Comparison of ENCODE assay signal across 19 cellular contexts in the genomic region with DNA sequence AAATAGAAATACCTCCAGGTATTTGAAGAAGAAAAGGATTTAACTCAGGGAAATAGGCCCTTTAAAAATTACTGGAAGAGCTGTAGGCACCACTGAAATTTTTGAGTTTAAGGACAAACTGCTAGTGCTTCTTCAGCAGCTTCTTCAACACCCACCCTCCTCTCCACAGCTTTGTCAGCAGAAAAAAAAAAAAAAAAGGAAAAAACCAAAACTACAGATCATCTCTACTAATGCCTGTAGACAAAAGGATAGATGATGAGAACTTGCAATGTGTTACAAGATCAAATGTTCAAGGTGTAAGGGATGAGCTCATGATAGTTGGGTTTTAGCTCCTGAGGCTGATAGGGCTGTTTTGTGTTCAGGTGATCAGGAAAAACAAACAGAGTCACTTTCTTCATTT. TPM values are rescaled to one million over a fixed set of nuclear protein-coding genes. Genes with fewer than 3 reads are reported as not detected.
DNase-seq lines count a peak whose midpoint lies in the region; ATAC-seq and TF ChIP-seq lines count a peak whose summit lies in the region.
"Had no signal": no experiment of that assay in that cellular context is flagged by ENCODE, and none has a peak within 500 bp of the region (broad histone marks: within the 10 kb centered on the region; RNA-seq: fewer than 3 reads in every experiment).

No MANE protein-coding gene starts in this region.

- TF ChIP-seq CTCF in WTC11 (IDR thresholded peaks at IDR 0.05), result no peak

- H3K36me3 ChIP-seq in CD4-positive, alpha-beta memory T cell (ENCODE audit: insufficient read depth, low read length), result no peaks in the 10 kb centered on the region
- H3K36me3 ChIP-seq: MG63 had no signal

- intact Hi-C loops in activated CD4-positive, alpha-beta T cell treated with anti-CD3 and anti-CD28 coated beads for 36 hours (cut with DNase I, micrococcal nuclease), result no loop called here
- intact Hi-C loops in CD4-positive, alpha-beta memory T cell (cut with micrococcal nuclease), result no loop called here
- intact Hi-C loops in activated CD4-positive, alpha-beta memory T cell treated with anti-CD3 and anti-CD28 coated beads for 36 hours (cut with micrococcal nuclease), result loop anchor here (1.0 to 10.0 kb wide), 4 partner anchors 26 to 627 kb away; partner anchors contain the start of gene PRDM1

- peaks cover 30% of the 10 kb centered on the region for H3K4me1 ChIP-seq in CD4-positive, alpha-beta memory T cell (ENCODE audit: insufficient read depth, low read length)

- peaks cover 21% of the 10 kb centered on the region for H3K27me3 Mint-ChIP-seq in activated CD4-positive, alpha-beta T cell treated with anti-CD3 and anti-CD28 coated beads for 36 hours
- H3K27me3 Mint-ChIP-seq in CD4-positive, alpha-beta memory T cell, result peaks cover 4 to 5% of the 10 kb centered on the region in 2 donors
- peaks cover 20% of the 10 kb centered on the region for H3K27me3 Mint-ChIP-seq in activated CD4-positive, alpha-beta memory T cell treated with anti-CD3 and anti-CD28 coated beads for 36 hours
- H3K27me3 Mint-ChIP-seq in WTC11 (ENCODE audit: low read depth), result no peaks in the 10 kb centered on the region

- no peak overlapping the region for H3K27ac ChIP-seq in CD4-positive, alpha-beta memory T cell (ENCODE audit: low read depth, low read length)
- peak overlapping the region; percentile 96 for H3K27ac ChIP-seq in epithelial cell of prostate
- H3K27ac ChIP-seq: KMS-11 had no signal

- H3K9me3 Mint-ChIP-seq in activated CD4-positive, alpha-beta T cell treated with anti-CD3 and anti-CD28 coated beads for 36 hours (ENCODE audit: low read depth), result no peaks in the 10 kb centered on the region
- H3K9me3 Mint-ChIP-seq in CD4-positive, alpha-beta memory T cell, result peaks cover 0 to 7% (median 0%) of the 10 kb centered on the region in 8 donors
- H3K9me3 Mint-ChIP-seq in activated CD4-positive, alpha-beta memory T cell treated with anti-CD3 and anti-CD28 coated beads for 36 hours, result no peaks in the 10 kb centered on the region
- H3K9me3 Mint-ChIP-seq in WTC11, result peaks cover 10% of the 10 kb centered on the region

- DNase-seq in activated CD4-positive, alpha-beta T cell treated with anti-CD3 and anti-CD28 coated beads for 36 hours, result no peak
- no peak for DNase-seq in activated CD4-positive, alpha-beta T cell treated with anti-CD3 and anti-CD28 coated beads, Interleukin-2, amount 50 U/mL, for 4 hours
- no peak for DNase-seq in CD4-positive, alpha-beta memory T cell
- no peak for DNase-seq in activated CD4-positive, alpha-beta memory T cell treated with anti-CD3 and anti-CD28 coated beads for 36 hours
- no peak for DNase-seq in epithelial cell of prostate (ENCODE audit: low read depth, low spot score)
- DNase-seq in WTC11 (ENCODE audit: low spot score), result no peak
- no peak for DNase-seq in NCI-H2196 treated with DMSO at 0.1 percent for 48 hours (lab: John Stamatoyannopoulos, UW; ENCODE audit: unreplicated experiment)
- DNase-seq: 8988T, EL, H7, MG63, NCI-H1092 treated with DMSO at 0.1 percent for 48 hours, NCI-H2081 treated with DMSO at 0.1 percent for 48 hours, NCI-H2227 treated with DMSO at 0.1 percent for 48 hours, NCI-H524 treated with DMSO at 0.1 percent for 48 hours had no signal

- POLR2A ChIA-PET in activated CD4-positive, alpha-beta T cell treated with anti-CD3 and anti-CD28 coated beads for 36 hours (lab: Charles Lee), result interaction anchor here (0.8 kb wide), 1 partner anchor 424 kb away, joined by 6 read pairs; no protein-coding TSS in a partner anchor
- POLR2A ChIA-PET in CD4-positive, alpha-beta memory T cell (lab: Charles Lee; ENCODE audit: partially characterized antibody), result interaction anchor here (0.6 kb wide), 1 partner anchor 79 kb away, joined by 3 read pairs; no protein-coding TSS in a partner anchor
- POLR2A ChIA-PET in activated CD4-positive, alpha-beta memory T cell treated with anti-CD3 and anti-CD28 coated beads for 36 hours (lab: Charles Lee), result interaction anchor here (0.7 to 1.5 kb wide), 3 partner anchors 163 to 641 kb away, joined by 3 to 4 read pairs (median 4); no protein-coding TSS in a partner anchor
- POLR2A ChIA-PET in WTC11 (lab: Charles Lee), result interaction anchor here (0.6 kb wide), 1 partner anchor 569 kb away, joined by 3 read pairs; no protein-coding TSS in a partner anchor

- no peak overlapping the region for H3K4me3 ChIP-seq in CD4-positive, alpha-beta memory T cell (ENCODE audit: low read length in 2 of 2)
- H3K4me3 ChIP-seq: MG63 had no signal

- H3K27ac Mint-ChIP-seq in activated CD4-positive, alpha-beta T cell treated with anti-CD3 and anti-CD28 coated beads for 36 hours, result peak overlapping the region; percentile 76
- H3K27ac Mint-ChIP-seq in CD4-positive, alpha-beta memory T cell, result peak overlapping the region in 5 of 7 donors; percentile 19 to 43 (median 30)
- peak overlapping the region; percentile 80 for H3K27ac Mint-ChIP-seq in activated CD4-positive, alpha-beta memory T cell treated with anti-CD3 and anti-CD28 coated beads for 36 hours
- H3K27ac Mint-ChIP-seq in WTC11, result no peak overlapping the region

- no peaks in the 10 kb centered on the region for H3K27me3 ChIP-seq in CD4-positive, alpha-beta memory T cell (ENCODE audit: insufficient read depth, low read length)
- H3K27me3 ChIP-seq: MG63 had no signal

- peaks cover 3% of the 10 kb centered on the region for H3K36me3 Mint-ChIP-seq in activated CD4-positive, alpha-beta T cell treated with anti-CD3 and anti-CD28 coated beads for 36 hours (ENCODE audit: low read depth)
- H3K36me3 Mint-ChIP-seq in CD4-positive, alpha-beta memory T cell, result no peaks in the 10 kb centered on the region
- no peaks in the 10 kb centered on the region for H3K36me3 Mint-ChIP-seq in activated CD4-positive, alpha-beta memory T cell treated with anti-CD3 and anti-CD28 coated beads for 36 hours
- peaks cover 2% of the 10 kb centered on the region; the same call in 1 of the 2 replicates for H3K36me3 Mint-ChIP-seq in WTC11

- CTCF ChIA-PET in activated CD4-positive, alpha-beta T cell treated with anti-CD3 and anti-CD28 coated beads for 36 hours (lab: Charles Lee), result interaction anchor here (1.1 to 1.9 kb wide), 3 partner anchors 13 to 30 kb away, joined by 3 to 11 read pairs (median 3); no protein-coding TSS in a partner anchor
- CTCF ChIA-PET in CD4-positive, alpha-beta memory T cell (lab: Charles Lee; ENCODE audit: partially characterized antibody), result interaction anchor here (0.6 to 1.5 kb wide), 2 partner anchors 8 to 277 kb away, joined by 3 to 4 read pairs; no protein-coding TSS in a partner anchor
- CTCF ChIA-PET in activated CD4-positive, alpha-beta memory T cell treated with anti-CD3 and anti-CD28 coated beads for 36 hours (lab: Charles Lee), result interaction anchor here (1.2 to 1.6 kb wide), 2 partner anchors 188 to 765 kb away, joined by 3 to 5 read pairs; no protein-coding TSS in a partner anchor
- CTCF ChIA-PET in WTC11 (lab: Charles Lee), result no interaction called here

- H3K9me3 ChIP-seq in CD4-positive, alpha-beta memory T cell (ENCODE audit: control insufficient read depth in 1 of 2, low read length in 2 of 2), result no peaks in the 10 kb centered on the region
- H3K9me3 ChIP-seq: MG63 had no signal

- no peak for ATAC-seq in activated CD4-positive, alpha-beta T cell treated with anti-CD3 and anti-CD28 coated beads for 36 hours
- no peak for ATAC-seq in WTC11
- ATAC-seq in GM18873 (IDR thresholded peaks at IDR 0.05; ENCODE audit: low FRiP score, unreplicated experiment), result no peak
- ATAC-seq: Panc1, Right ventricle myocardium inferior had no signal

- no peak overlapping the region for H3K4me3 Mint-ChIP-seq in activated CD4-positive, alpha-beta T cell treated with anti-CD3 and anti-CD28 coated beads for 36 hours
- H3K4me3 Mint-ChIP-seq in CD4-positive, alpha-beta memory T cell, result peak overlapping the region in 4 of 8 donors; percentile 22 to 87 (median 80)
- no peak overlapping the region for H3K4me3 Mint-ChIP-seq in activated CD4-positive, alpha-beta memory T cell treated with anti-CD3 and anti-CD28 coated beads for 36 hours
- H3K4me3 Mint-ChIP-seq in WTC11, result no peak overlapping the region

- peaks cover 16% of the 10 kb centered on the region for H3K4me1 Mint-ChIP-seq in activated CD4-positive, alpha-beta T cell treated with anti-CD3 and anti-CD28 coated beads for 36 hours
- peaks cover 29 to 42% (median 35%) of the 10 kb centered on the region in 4 donors for H3K4me1 Mint-ChIP-seq in CD4-positive, alpha-beta memory T cell
- peaks cover 38% of the 10 kb centered on the region for H3K4me1 Mint-ChIP-seq in activated CD4-positive, alpha-beta memory T cell treated with anti-CD3 and anti-CD28 coated beads for 36 hours (ENCODE audit: low read depth)
- peaks cover 20% of the 10 kb centered on the region for H3K4me1 Mint-ChIP-seq in WTC11

TF ChIP-seq in WTC11, 78 proteins besides CTCF, POLR2A, EP300 and RAD21 (continues in another document):
- TF ChIP-seq NFYB (CRISPR knock-in tag; conservative IDR thresholded peaks at IDR 0.05; ENCODE audit: low read depth) (no peak), GTF2I (CRISPR knock-in tag; conservative IDR thresholded peaks at IDR 0.05) (no peak), CREB1 (CRISPR knock-in tag; IDR thresholded peaks at IDR 0.05) (no peak), TP53 (CRISPR knock-in tag; IDR thresholded peaks at IDR 0.05) (no peak), ZNF512 (CRISPR knock-in tag; IDR thresholded peaks at IDR 0.05; ENCODE audit: borderline replicate concordance) (no peak), IRF2 (CRISPR knock-in tag; IDR thresholded peaks at IDR 0.05; ENCODE audit: borderline replicate concordance, low read depth) (no peak)

RNA-seq across cellular contexts. Expression of gene PREP, which starts 55.2 kb away (rescaled TPM):
- total RNA-seq in activated CD4-positive, alpha-beta T cell treated with anti-CD3 and anti-CD28 coated beads for 36 hours, result 10 to 100 TPM; 42.3 to 49.0 TPM
- total RNA-seq in CD4-positive, alpha-beta memory T cell, result 10 to 100 TPM; 34.4 to 34.8 TPM
- 10 to 100 TPM; 29.8 to 43.6 TPM for polyA plus RNA-seq in CD4-positive, alpha-beta memory T cell
- total RNA-seq in activated CD4-positive, alpha-beta memory T cell treated with anti-CD3 and anti-CD28 coated beads for 36 hours, result 10 to 100 TPM; 42.7 to 45.7 TPM
- 58.8 to 68.5 TPM (median 66.3 TPM) in 3 replicates for total RNA-seq in WTC11 (2021)
